Comparison of ENCODE assay signal across 11 cellular contexts in genomic region chr10:20948723-20949327, GRCh38.
DNase-seq lines count a peak whose midpoint lies in the region; ATAC-seq and TF ChIP-seq lines count a peak whose summit lies in the region.
"Had no signal": no experiment of that assay in that cellular context is flagged by ENCODE, and none has a peak within 500 bp of the region (broad histone marks: within the 10 kb centered on the region; RNA-seq: fewer than 3 reads in every experiment).

No MANE protein-coding gene starts in this region.

- H3K27ac Mint-ChIP-seq in nephron, result peak overlapping the region; percentile 13 to 71 (median 15)

- ATAC-seq in GM19023 (IDR thresholded peaks at IDR 0.05; ENCODE audit: unreplicated experiment) (peak; percentile 81), HG02588 (IDR thresholded peaks at IDR 0.05; ENCODE audit: unreplicated experiment) (peak; percentile 75), HG03442 (IDR thresholded peaks at IDR 0.05; ENCODE audit: unreplicated experiment) (peak; percentile 73), HG02571 (IDR thresholded peaks at IDR 0.05; ENCODE audit: unreplicated experiment) (no peak)

- peaks cover 13% of the 10 kb centered on the region for H3K36me3 Mint-ChIP-seq in nephron (ENCODE audit: low read depth)

- no peak overlapping the region for H3K4me3 Mint-ChIP-seq in nephron

- H3K27me3 Mint-ChIP-seq in nephron (ENCODE audit: low read depth), result no peaks in the 10 kb centered on the region

- peaks cover 21% of the 10 kb centered on the region for H3K4me1 Mint-ChIP-seq in nephron

- H3K9me3 Mint-ChIP-seq in nephron, result no peaks in the 10 kb centered on the region

- no peak for DNase-seq in NCI-H2107 (lab: John Stamatoyannopoulos, UW)
- no peak for DNase-seq in iPS-NIHi7 (ENCODE audit: extremely low spot score)
- DNase-seq in NCI-H1436 treated with DMSO at 0.1 percent for 48 hours (lab: John Stamatoyannopoulos, UW), result no peak
- DNase-seq: central memory CD4-positive, alpha-beta T cell; NCI-H2029; small intestine had no signal

- TF ChIP-seq CTCF in nephron (IDR thresholded peaks at IDR 0.05; ENCODE audit: unreplicated experiment in 3 of 3), result no peak
